ENCODE assay signal across 16 cellular contexts in the genomic region with DNA sequence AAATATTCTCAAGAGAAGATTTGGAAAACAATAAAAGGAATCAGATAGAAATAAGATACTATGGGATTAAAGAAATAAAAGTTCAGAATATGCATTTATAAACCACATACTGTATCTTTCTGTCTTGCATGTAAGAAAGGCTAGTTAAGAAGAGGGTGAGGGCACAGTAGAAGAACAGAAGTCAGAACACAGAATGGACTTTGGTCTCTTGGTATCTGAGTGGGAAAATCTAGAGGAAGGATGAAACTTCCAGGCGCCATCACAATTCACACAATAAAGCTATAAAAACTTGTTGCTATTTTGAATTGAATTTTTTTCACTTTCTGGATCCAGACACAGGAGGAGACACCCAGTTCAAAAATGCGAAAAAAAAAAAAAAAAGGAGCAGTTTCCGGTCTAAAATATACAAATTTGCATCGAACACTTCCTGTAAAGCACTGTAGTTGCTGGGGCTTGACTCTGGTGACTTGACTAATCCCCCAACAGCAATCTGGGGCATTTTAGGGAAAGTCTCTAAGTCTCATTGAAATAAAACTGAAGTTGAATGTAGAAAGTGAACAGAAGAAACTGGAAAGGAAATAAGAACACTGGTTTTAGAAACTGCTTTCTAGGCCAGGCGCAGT. TPM values are rescaled to one million over a fixed set of nuclear protein-coding genes. Genes with fewer than 3 reads are reported as not detected.
A peak's percentile ranks its signal among the peaks of the same experiment; 100 is the strongest.
DNase-seq lines count a peak whose midpoint lies in the region; ATAC-seq and TF ChIP-seq lines count a peak whose summit lies in the region.
"Had no signal": no experiment of that assay in that cellular context is flagged by ENCODE, and none has a peak within 500 bp of the region (broad histone marks: within the 10 kb centered on the region; RNA-seq: fewer than 3 reads in every experiment).

No MANE protein-coding gene starts in this region.

- H3K36me3 Mint-ChIP-seq in naive thymus-derived CD4-positive, alpha-beta T cell: peaks cover 10 to 27% (median 16%) of the 10 kb centered on the region in 5 donors

- no peaks in the 10 kb centered on the region for H3K27me3 ChIP-seq in naive thymus-derived CD4-positive, alpha-beta T cell (ENCODE audit: control insufficient read depth in 2 of 2, insufficient read depth in 2 of 2, low read length in 2 of 2)
- H3K27me3 ChIP-seq: esophagus squamous epithelium, spleen had no signal

- H3K4me1 ChIP-seq in OCI-LY7 (ENCODE audit: insufficient read depth, low read length, poor library complexity, severe bottlenecking): peaks cover 10% of the 10 kb centered on the region
- no peaks in the 10 kb centered on the region for H3K4me1 ChIP-seq in naive thymus-derived CD4-positive, alpha-beta T cell (ENCODE audit: control insufficient read depth in 2 of 2, insufficient read depth in 2 of 2, low read length in 2 of 2)
- H3K4me1 ChIP-seq: esophagus squamous epithelium had no signal

- peak overlapping the region; percentile 16; the same call in 1 of the 2 replicates for H3K4me2 ChIP-seq in OCI-LY7 (ENCODE audit: low read length)

- CTCF ChIA-PET in OCI-LY7 (lab: Charles Lee; ENCODE audit: unreplicated experiment): no interaction called here
- CTCF ChIA-PET in naive thymus-derived CD4-positive, alpha-beta T cell (lab: Charles Lee): interaction anchor here (0.9 kb wide), 1 partner anchor 30 kb away, joined by 6 read pairs; no protein-coding TSS in a partner anchor

- DNase-seq in GM13977 (ENCODE audit: low spot score): peak; percentile 34
- peak; percentile 57 for DNase-seq in OCI-LY7 (ENCODE audit: low spot score)
- DNase-seq in DMS53 (lab: John Stamatoyannopoulos, UW): no peak
- no peak for DNase-seq in activated naive CD4-positive, alpha-beta T cell treated with anti-CD3 and anti-CD28 coated beads, Interleukin-2, amount 50 U/mL, for 16 hours
- no peak for DNase-seq in T-helper 2 cell
- no peak for DNase-seq in naive thymus-derived CD4-positive, alpha-beta T cell
- DNase-seq: esophagus squamous epithelium, islet precursor cell, NCI-H446, spleen had no signal

- no peaks in the 10 kb centered on the region for H3K79me2 ChIP-seq in OCI-LY7 (ENCODE audit: insufficient read depth, low read depth, low read length)

- no TSS peak for BruUV-seq in OCI-LY7 (replicated peaks; lab: Mats Ljungman, UMichigan)

- TF ChIP-seq CTCF in GM13977 (IDR thresholded peaks at IDR 0.05; ENCODE audit: extremely low read depth, insufficient read depth, missing control alignments) (no peak), OCI-LY7 (conservative IDR thresholded peaks at IDR 0.05; ENCODE audit: low read length) (no peak)

- H2AFZ ChIP-seq in OCI-LY7 (ENCODE audit: low read length): no peak overlapping the region

- intact Hi-C loops in OCI-LY7 (cut with micrococcal nuclease; ENCODE audit: unreplicated experiment): no loop called here
- intact Hi-C loops in naive thymus-derived CD4-positive, alpha-beta T cell (cut with micrococcal nuclease): no loop called here

- no peak overlapping the region for H3K4me3 Mint-ChIP-seq in naive thymus-derived CD4-positive, alpha-beta T cell
- H3K4me3 Mint-ChIP-seq: central memory CD8-positive, alpha-beta T cell had no signal

- in situ Hi-C loops in GM13977 (cut with MboI; ENCODE audit: low pct_unique_long_range_greater_than_20kb, low sequenced_read_pairs, unreplicated experiment): no loop called here

- ATAC-seq in GM19455 (IDR thresholded peaks at IDR 0.05; ENCODE audit: unreplicated experiment) (peak; percentile 75), HG02885 (IDR thresholded peaks at IDR 0.05; ENCODE audit: poor library complexity, unreplicated experiment) (peak; percentile 83)
- no peak for ATAC-seq in naive thymus-derived CD4-positive, alpha-beta T cell

- POLR2A ChIA-PET in OCI-LY7 (lab: Charles Lee): interaction anchor here (0.6 to 1.0 kb wide), 4 partner anchors 10 to 275 kb away, joined by 3 to 7 read pairs (median 4); partner anchors contain the start of gene G3BP2
- POLR2A ChIA-PET in naive thymus-derived CD4-positive, alpha-beta T cell (lab: Charles Lee): interaction anchor here (0.6 to 0.9 kb wide), 2 partner anchors 13 to 42 kb away, joined by 3 read pairs; partner anchors contain the start of gene SDAD1

- H3K36me3 ChIP-seq in OCI-LY7 (ENCODE audit: insufficient read depth, low read length): peaks cover 77% of the 10 kb centered on the region
- peaks cover 7 to 51% (median 18%) of the 10 kb centered on the region in 3 experiments for H3K36me3 ChIP-seq in naive thymus-derived CD4-positive, alpha-beta T cell (ENCODE audit: control insufficient read depth in 2 of 3, insufficient read depth in 3 of 3, low read length in 3 of 3)

- H3K9me3 Mint-ChIP-seq in naive thymus-derived CD4-positive, alpha-beta T cell: no peaks in the 10 kb centered on the region
- H3K9me3 Mint-ChIP-seq: central memory CD8-positive, alpha-beta T cell had no signal

- no peaks in the 10 kb centered on the region for H3K27me3 Mint-ChIP-seq in naive thymus-derived CD4-positive, alpha-beta T cell
- H3K27me3 Mint-ChIP-seq: central memory CD8-positive, alpha-beta T cell had no signal

- H3K9me2 ChIP-seq in OCI-LY7 (ENCODE audit: insufficient read depth, low read length): no peaks in the 10 kb centered on the region

- H3K4me3 ChIP-seq in OCI-LY7 (ENCODE audit: low read depth, low read length, poor library complexity, severe bottlenecking): no peak overlapping the region
- no peak overlapping the region for H3K4me3 ChIP-seq in naive thymus-derived CD4-positive, alpha-beta T cell (ENCODE audit: low read length)
- H3K4me3 ChIP-seq: esophagus squamous epithelium, spleen had no signal

- H3K9me3 ChIP-seq in OCI-LY7 (ENCODE audit: low read length): no peaks in the 10 kb centered on the region
- H3K9me3 ChIP-seq in naive thymus-derived CD4-positive, alpha-beta T cell (ENCODE audit: control insufficient read depth in 2 of 3, low read length in 3 of 3): no peaks in the 10 kb centered on the region
- H3K9me3 ChIP-seq: esophagus squamous epithelium, spleen had no signal

- H3K27ac Mint-ChIP-seq in naive thymus-derived CD4-positive, alpha-beta T cell: no peak overlapping the region

- no peaks in the 10 kb centered on the region for H4K20me1 ChIP-seq in OCI-LY7 (ENCODE audit: insufficient read depth, low read length)

- no peak overlapping the region for H3K27ac ChIP-seq in OCI-LY7 (ENCODE audit: low read depth, low read length, poor library complexity, severe bottlenecking)
- no peak overlapping the region for H3K27ac ChIP-seq in naive thymus-derived CD4-positive, alpha-beta T cell (ENCODE audit: low read depth, low read length)
- H3K27ac ChIP-seq: C4-2B, esophagus squamous epithelium had no signal

- H3K4me1 Mint-ChIP-seq in naive thymus-derived CD4-positive, alpha-beta T cell: peaks cover 0 to 9% (median 4%) of the 10 kb centered on the region in 7 donors
- H3K4me1 Mint-ChIP-seq: central memory CD8-positive, alpha-beta T cell had no signal

RNA-seq across cellular contexts. Expression of gene NAAA, which starts 8.1 kb away (rescaled TPM):
- total RNA-seq in OCI-LY7 (2014; rRNA removed; shearing (Covaris generic)): 21.5 and 29.9 TPM in 2 replicates
- 15.3 and 19.3 TPM in 2 replicates for total RNA-seq in OCI-LY7 (2022)
- total RNA-seq in naive thymus-derived CD4-positive, alpha-beta T cell: 100 to 1,000 TPM in 1 of 5 experiments, 10 to 100 TPM in 4; 36.9 to 103 (median 80.3) TPM
- polyA plus RNA-seq in naive thymus-derived CD4-positive, alpha-beta T cell: 10 to 100 TPM; 69.5 to 94.3 TPM

RNA-seq across cellular contexts. Expression of gene SDAD1, which starts 41.8 kb away (rescaled TPM):
- 21.4 and 23.0 TPM in 2 replicates for total RNA-seq in OCI-LY7 (2014; rRNA removed; shearing (Covaris generic))
- 42.7 and 46.7 TPM in 2 replicates for total RNA-seq in OCI-LY7 (2022)
- 10 to 100 TPM; 32.6 to 65.1 (median 52.9) TPM for total RNA-seq in naive thymus-derived CD4-positive, alpha-beta T cell
- polyA plus RNA-seq in naive thymus-derived CD4-positive, alpha-beta T cell: 100 to 1,000 TPM in 1 of 2 donors, 10 to 100 TPM in 1; 96.6 to 118 TPM

RNA-seq across cellular contexts. Expression of gene PPEF2, which starts 46.7 kb away (rescaled TPM):
- total RNA-seq in OCI-LY7 (2014; rRNA removed; shearing (Covaris generic)): not detected in 2 replicates
- total RNA-seq in OCI-LY7 (2022): 0.42 TPM in 1 of 2 replicates, not detected in the other
- total RNA-seq in naive thymus-derived CD4-positive, alpha-beta T cell: 1 to 10 TPM in 2 of 5 experiments, under 1 TPM in 3; 0.07 to 1.5 (median 0.17) TPM
- not detected for polyA plus RNA-seq in naive thymus-derived CD4-positive, alpha-beta T cell
- total RNA-seq: RPMI7951 had no signal

RNA-seq across cellular contexts. Expression of gene CXCL9, which starts 58.4 kb away (rescaled TPM):
- 0.13 TPM in 1 of 2 replicates, not detected in the other for total RNA-seq in OCI-LY7 (2014; rRNA removed; shearing (Covaris generic))
- not detected in 2 replicates for total RNA-seq in OCI-LY7 (2022)
- total RNA-seq in naive thymus-derived CD4-positive, alpha-beta T cell: not detected
- polyA plus RNA-seq in naive thymus-derived CD4-positive, alpha-beta T cell: not detected
- total RNA-seq: RPMI7951 had no signal
- polyA plus RNA-seq: neural cell had no signal

Comparison
In these comparisons a context has a peak if more than half of its experiments do, and no peak if none do; other contexts are left out.
1. DNase-seq: peak in GM13977 (single experiment) and OCI-LY7 (single experiment); none in DMS53 (single experiment), activated naive CD4-positive, alpha-beta T cell treated with anti-CD3 and anti-CD28 coated beads, Interleukin-2, amount 50 U/mL, for 16 hours (single experiment), T-helper 2 cell (0 of 5) and naive thymus-derived CD4-positive, alpha-beta T cell (0 of 9).